In genomic region chr9:41079464-41079863, GRCh38 we compare ENCODE assay signal across 12 cellular contexts. TPM values are rescaled to one million over a fixed set of nuclear protein-coding genes. Genes with fewer than 3 reads are reported as not detected.
"Had no signal": no experiment of that assay in that cellular context is flagged by ENCODE, and none has a peak within 500 bp of the region (broad histone marks: within the 10 kb centered on the region; RNA-seq: fewer than 3 reads in every experiment).

No MANE protein-coding gene starts in this region.

RNA-seq across cellular contexts. Expression of gene FOXD4L6, which starts 49.0 kb away (rescaled TPM):
- total RNA-seq: endodermal cell, esophagus mucosa, gastrocnemius medialis, glomerular endothelial cell, heart right ventricle, kidney epithelial cell, left ventricle myocardium inferior, mononuclear cell, mucosa of gallbladder had no signal
- polyA plus RNA-seq: heart right ventricle, keratinocyte, liver, mammary epithelial cell had no signal
